In the genomic region with DNA sequence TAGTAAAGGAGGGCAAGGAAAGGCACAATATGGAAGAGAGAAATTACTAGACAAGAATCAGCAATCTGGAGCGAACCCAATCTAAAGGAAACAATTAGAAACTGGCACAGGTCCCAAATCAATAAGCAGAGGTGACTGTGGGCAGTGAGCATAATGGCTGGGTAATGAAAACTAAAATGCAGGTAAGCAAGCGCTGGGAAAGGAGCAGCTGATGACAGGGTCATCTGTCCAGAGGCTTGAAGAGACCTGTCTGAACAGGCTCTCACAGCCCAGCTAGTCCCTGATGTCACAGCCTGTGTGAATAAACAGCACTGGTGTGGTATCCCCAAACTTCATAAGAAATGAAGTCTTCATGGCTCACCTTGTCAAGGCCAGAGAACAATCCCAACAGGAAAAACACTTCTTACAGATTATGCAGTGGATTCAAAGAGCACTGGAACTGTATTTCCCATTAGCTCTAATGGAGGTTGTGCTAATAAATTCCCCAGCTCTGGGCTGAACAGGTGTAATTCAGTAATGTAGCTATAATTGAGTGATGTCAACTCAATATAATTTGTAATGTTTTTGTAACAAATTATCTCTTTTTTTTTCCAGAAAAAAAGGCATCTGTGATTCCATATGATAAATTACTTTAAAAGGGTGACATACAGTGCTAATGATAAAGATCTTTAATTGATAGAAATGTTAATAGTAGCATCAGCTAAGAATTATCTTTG, we compare ENCODE assay signal across 21 cellular contexts.
DNase-seq lines count a peak whose midpoint lies in the region; ATAC-seq and TF ChIP-seq lines count a peak whose summit lies in the region.
"Had no signal": no experiment of that assay in that cellular context is flagged by ENCODE, and none has a peak within 500 bp of the region (broad histone marks: within the 10 kb centered on the region; RNA-seq: fewer than 3 reads in every experiment).

No MANE protein-coding gene starts in this region.

- DNase-seq in Calu3: peak; percentile 8
- DNase-seq in NCI-H1417 (lab: John Stamatoyannopoulos, UW): peak in 2 of 3 experiments; percentile 58 to 83
- peak; percentile 77 for DNase-seq in SHP77 treated with DMSO at 0.1 percent for 48 hours (lab: John Stamatoyannopoulos, UW)
- no peak for DNase-seq in left lobe of liver (ENCODE audit: low spot score)
- no peak for DNase-seq in activated naive CD4-positive, alpha-beta T cell treated with Interleukin-2 at 50 U/mL for 16 hours
- DNase-seq in stimulated activated CD8-positive, alpha-beta memory T cell treated with anti-CD3 and anti-CD28 coated beads, Interleukin-4, amount 100 ng/mL, for 48 hours: no peak
- DNase-seq: activated CD4-positive, alpha-beta T cell treated with anti-CD3 and anti-CD28 coated beads for 1 hour; activated naive CD4-positive, alpha-beta T cell treated with anti-CD3 and anti-CD28 coated beads, Interleukin-2, amount 50 U/mL, for 16 hours; activated T-cell treated with anti-CD3 and anti-CD28 coated beads, Interleukin-2, amount 50 U/mL, for 72 hours; aorta; cerebellar nuclear complex; DMS79; effector CD8-positive, alpha-beta T cell; MG63; naive thymus-derived CD8-positive, alpha-beta T cell; NCI-H2107; ovary; stimulated activated CD4-positive, alpha-beta T cell treated with anti-CD3 and anti-CD28 coated beads, Interleukin-1b, Interleukin-23, amount 100 ng/mL, for 48 hours; stimulated activated naive B cell treated with anti-CD40 and anti-IgM and Interleukin-4, amounts not matched to agents 10 μg/mL and 1 μg/mL and 100 μg/mL, for 72 hours had no signal

- H3K9me3 Mint-ChIP-seq in Calu3 (ENCODE audit: low read depth, unreplicated experiment): no peaks in the 10 kb centered on the region
- H3K9me3 Mint-ChIP-seq: activated T-cell treated with anti-CD3 and anti-CD28 coated beads, Interleukin-2, amount 50 U/mL, for 72 hours; stimulated activated naive B cell treated with anti-CD40 and anti-IgM and Interleukin-4, amounts not matched to agents 10 μg/mL and 1 μg/mL and 100 μg/mL, for 72 hours had no signal

- H3K27ac Mint-ChIP-seq in Calu3 (ENCODE audit: unreplicated experiment): peak overlapping the region; percentile 52
- H3K27ac Mint-ChIP-seq: activated T-cell treated with anti-CD3 and anti-CD28 coated beads, Interleukin-2, amount 50 U/mL, for 72 hours; CD14-positive monocyte; naive thymus-derived CD8-positive, alpha-beta T cell; stimulated activated naive B cell treated with anti-CD40 and anti-IgM and Interleukin-4, amounts not matched to agents 10 μg/mL and 1 μg/mL and 100 μg/mL, for 72 hours had no signal

- H3K4me3 Mint-ChIP-seq in Calu3 (ENCODE audit: low read depth, unreplicated experiment): no peak overlapping the region
- H3K4me3 Mint-ChIP-seq: activated T-cell treated with anti-CD3 and anti-CD28 coated beads, Interleukin-2, amount 50 U/mL, for 72 hours; CD14-positive monocyte; naive thymus-derived CD8-positive, alpha-beta T cell; stimulated activated naive B cell treated with anti-CD40 and anti-IgM and Interleukin-4, amounts not matched to agents 10 μg/mL and 1 μg/mL and 100 μg/mL, for 72 hours had no signal

- BruUV-seq in Calu3 (replicated peaks; lab: Mats Ljungman, UMichigan): no TSS peak

- CTCF ChIA-PET in Calu3 (lab: Charles Lee): no interaction called here

- peaks cover 9% of the 10 kb centered on the region for H3K4me1 Mint-ChIP-seq in Calu3 (ENCODE audit: low read depth, unreplicated experiment)
- H3K4me1 Mint-ChIP-seq: naive thymus-derived CD8-positive, alpha-beta T cell had no signal

- ATAC-seq in left lobe of liver (peak; percentile 72), GM21367 (IDR thresholded peaks at IDR 0.05; ENCODE audit: unreplicated experiment) (no peak)
- ATAC-seq: activated T-cell treated with anti-CD3 and anti-CD28 coated beads, Interleukin-2, amount 50 U/mL, for 72 hours; naive thymus-derived CD8-positive, alpha-beta T cell; stimulated activated naive B cell treated with anti-CD40 and anti-IgM and Interleukin-4, amounts not matched to agents 10 μg/mL and 1 μg/mL and 100 μg/mL, for 72 hours had no signal

- H3K36me3 Mint-ChIP-seq in Calu3 (ENCODE audit: insufficient read depth, unreplicated experiment): no peaks in the 10 kb centered on the region
- H3K36me3 Mint-ChIP-seq: CD14-positive monocyte; stimulated activated naive B cell treated with anti-CD40 and anti-IgM and Interleukin-4, amounts not matched to agents 10 μg/mL and 1 μg/mL and 100 μg/mL, for 72 hours had no signal

- intact Hi-C loops in Calu3 (cut with micrococcal nuclease; ENCODE audit: unreplicated experiment): no loop called here

- TF ChIP-seq CTCF in Calu3 (IDR thresholded peaks at IDR 0.05; ENCODE audit: unreplicated experiment): no peak

- no peaks in the 10 kb centered on the region for H3K27me3 Mint-ChIP-seq in Calu3 (ENCODE audit: unreplicated experiment)
- H3K27me3 Mint-ChIP-seq: naive thymus-derived CD8-positive, alpha-beta T cell; stimulated activated naive B cell treated with anti-CD40 and anti-IgM and Interleukin-4, amounts not matched to agents 10 μg/mL and 1 μg/mL and 100 μg/mL, for 72 hours had no signal

Comparison
In these comparisons a context has a peak if more than half of its experiments do, and no peak if none do; other contexts are left out.
1. DNase-seq: peak in Calu3 (single experiment), NCI-H1417 (2 of 3) and SHP77 treated with DMSO at 0.1 percent for 48 hours (single experiment); none in left lobe of liver (single experiment), activated naive CD4-positive, alpha-beta T cell treated with Interleukin-2 at 50 U/mL for 16 hours (single experiment) and stimulated activated CD8-positive, alpha-beta memory T cell treated with anti-CD3 and anti-CD28 coated beads, Interleukin-4, amount 100 ng/mL, for 48 hours (single experiment).